Comparison of ENCODE assay signal across 18 cellular contexts in genomic region chr1:235881930-235882700, GRCh38. TPM values are rescaled to one million over a fixed set of nuclear protein-coding genes. Genes with fewer than 3 reads are reported as not detected.
A peak's percentile ranks its signal among the peaks of the same experiment; 100 is the strongest.
DNase-seq lines count a peak whose midpoint lies in the region; ATAC-seq and TF ChIP-seq lines count a peak whose summit lies in the region.
"Had no signal": no experiment of that assay in that cellular context is flagged by ENCODE, and none has a peak within 500 bp of the region (broad histone marks: within the 10 kb centered on the region; RNA-seq: fewer than 3 reads in every experiment).

No MANE protein-coding gene starts in this region.

- peak overlapping the region; percentile 56 for H3K27ac Mint-ChIP-seq in dendritic cell treated with granulocyte-macrophage colony-stimulating factor and Interleukin-4, amounts not matched to agents 40 ng/mL and 50 ng/mL, for 4 days
- H3K27ac Mint-ChIP-seq in stimulated activated effector memory CD8-positive, alpha-beta T cell treated with anti-CD3 and anti-CD28 coated beads, Interleukin-12 subunit alpha, Interleukin-12 subunit beta, amount 100 ng/mL, for 72 hours, result peak overlapping the region; percentile 13

- CTCF ChIA-PET in Panc1 (lab: Charles Lee), result interaction anchor here (2.4 kb wide), 1 partner anchor 90 kb away, joined by 8 read pairs; no protein-coding TSS in a partner anchor
- CTCF ChIA-PET in PC-9 (lab: Charles Lee), result interaction anchor here (1.8 kb wide), 1 partner anchor 90 kb away, joined by 5 read pairs; no protein-coding TSS in a partner anchor

- 0 out of 2 replicates have a peak overlapping the region, but pooled peaks have one; percentile 15 for H3K4me3 ChIP-seq in GM06990 (replicated peaks; ENCODE audit: low read depth, low read length)
- peak overlapping the region; percentile 45 to 92 for H3K4me3 ChIP-seq in Panc1 (ENCODE audit: low read depth in 2 of 2, low read length in 2 of 2)
- H3K4me3 ChIP-seq in PC-9, result no peak overlapping the region
- H3K4me3 ChIP-seq: body of pancreas had no signal

- intact Hi-C loops in Panc1 (cut with micrococcal nuclease; ENCODE audit: unreplicated experiment) (loop anchor here (5.0 kb wide), 1 partner anchor 35 kb away; no protein-coding TSS in a partner anchor), PC-9 (cut with micrococcal nuclease; ENCODE audit: unreplicated experiment) (no loop called here)
- intact Hi-C loops in dendritic cell treated with granulocyte-macrophage colony-stimulating factor and Interleukin-4, amounts not matched to agents 40 ng/mL and 50 ng/mL, for 4 days (cut with micrococcal nuclease), result loop anchor here (2.0 kb wide), 1 partner anchor 15 kb away; the partner anchor contains the start of gene LYST

- H3K27me3 Mint-ChIP-seq in dendritic cell treated with granulocyte-macrophage colony-stimulating factor and Interleukin-4, amounts not matched to agents 40 ng/mL and 50 ng/mL, for 4 days, result peaks cover 1% of the 10 kb centered on the region
- H3K27me3 Mint-ChIP-seq: CD4-positive, CD25-positive, alpha-beta regulatory T cell had no signal

- H3K36me3 ChIP-seq in GM06990 (ENCODE audit: control insufficient read depth, insufficient read depth, low read length) (no peaks in the 10 kb centered on the region), Panc1 (ENCODE audit: control insufficient read depth, insufficient read depth, low read length) (no peaks in the 10 kb centered on the region), PC-9 (ENCODE audit: low read depth) (no peaks in the 10 kb centered on the region)
- H3K36me3 ChIP-seq: Peyer's patch had no signal

- H3K4me3 Mint-ChIP-seq in dendritic cell treated with granulocyte-macrophage colony-stimulating factor and Interleukin-4, amounts not matched to agents 40 ng/mL and 50 ng/mL, for 4 days, result peak overlapping the region; percentile 37
- peak overlapping the region; percentile 63 for H3K4me3 Mint-ChIP-seq in stimulated activated effector memory CD8-positive, alpha-beta T cell treated with anti-CD3 and anti-CD28 coated beads, Interleukin-12 subunit alpha, Interleukin-12 subunit beta, amount 100 ng/mL, for 72 hours
- H3K4me3 Mint-ChIP-seq: CD4-positive, CD25-positive, alpha-beta regulatory T cell had no signal

- H3K4me2 ChIP-seq in PC-9, result no peak overlapping the region

- H3K36me3 Mint-ChIP-seq in dendritic cell treated with granulocyte-macrophage colony-stimulating factor and Interleukin-4, amounts not matched to agents 40 ng/mL and 50 ng/mL, for 4 days (ENCODE audit: low read depth), result no peaks in the 10 kb centered on the region
- H3K36me3 Mint-ChIP-seq in stimulated activated effector memory CD8-positive, alpha-beta T cell treated with anti-CD3 and anti-CD28 coated beads, Interleukin-12 subunit alpha, Interleukin-12 subunit beta, amount 100 ng/mL, for 72 hours, result peaks cover 13% of the 10 kb centered on the region
- H3K36me3 Mint-ChIP-seq: CD4-positive, CD25-positive, alpha-beta regulatory T cell had no signal

- peak; percentile 40 for ATAC-seq in Panc1
- no peak for ATAC-seq in stimulated activated effector memory CD8-positive, alpha-beta T cell treated with anti-CD3 and anti-CD28 coated beads, Interleukin-12 subunit alpha, Interleukin-12 subunit beta, amount 100 ng/mL, for 72 hours
- ATAC-seq: activated CD4-positive, CD25-positive, alpha-beta regulatory T cell treated with anti-CD3 and anti-CD28 coated beads, Interleukin-2, amount 50 U/mL, for 24 hours had no signal

- peaks cover 11% of the 10 kb centered on the region; the same call in 1 of the 2 replicates for H3F3A ChIP-seq in PC-9 (ENCODE audit: insufficient read depth, low read depth)

- H3K4me1 ChIP-seq in Panc1 (ENCODE audit: control insufficient read depth, insufficient read depth, low read length) (peaks cover 57% of the 10 kb centered on the region), PC-9 (replicated peaks; ENCODE audit: insufficient read depth) (peaks cover 15% of the 10 kb centered on the region)
- H3K4me1 ChIP-seq: Peyer's patch had no signal

- DNase-seq in GM06990 (ENCODE audit: extremely low read depth, insufficient read length) (no peak), Panc1 (ENCODE audit: low read depth, low spot score) (no peak), activated gamma-delta T cell (lab: John Stamatoyannopoulos, UW) (no peak), PC-9 (no peak)
- DNase-seq in stimulated activated effector memory CD8-positive, alpha-beta T cell treated with anti-CD3 and anti-CD28 coated beads, Interleukin-12 subunit alpha, Interleukin-12 subunit beta, amount 100 ng/mL, for 72 hours (ENCODE audit: low spot score in 2 of 2), result no peak
- no peak for DNase-seq in activated CD4-positive, CD25-positive, alpha-beta regulatory T cell (lab: John Stamatoyannopoulos, UW)
- DNase-seq: activated effector memory CD4-positive, alpha-beta T cell treated with Interleukin-2 at 50 U/mL for 16 hours; CD4-positive, CD25-positive, alpha-beta regulatory T cell; HCEC 1CT; NCI-H1436; NCI-H524; nucleus accumbens; Peyer's patch; small intestine; SW 1271 had no signal

- no TSS peak for BruUV-seq in Panc1 (replicated peaks; lab: Mats Ljungman, UMichigan)
- BruUV-seq in PC-9 (replicated peaks; lab: Mats Ljungman, UMichigan), result no TSS peak

- no peak overlapping the region for H2AFZ ChIP-seq in PC-9

- no peaks in the 10 kb centered on the region for H3K79me2 ChIP-seq in PC-9 (ENCODE audit: low read depth)

- no peaks in the 10 kb centered on the region for H3K9me2 ChIP-seq in PC-9 (ENCODE audit: insufficient read depth)

- no peak for TF ChIP-seq CTCF in GM06990 (IDR thresholded peaks at IDR 0.05; ENCODE audit: insufficient read depth, low read length, poor library complexity, severe bottlenecking)
- no peak for TF ChIP-seq CTCF in Panc1 (IDR thresholded peaks at IDR 0.05)
- TF ChIP-seq CTCF in PC-9 (conservative IDR thresholded peaks at IDR 0.05), result no peak

- H4K20me1 ChIP-seq in PC-9 (ENCODE audit: insufficient read depth), result no peaks in the 10 kb centered on the region

- H3K27ac ChIP-seq in Panc1 (ENCODE audit: low read length), result peak overlapping the region; percentile 99
- no peak overlapping the region for H3K27ac ChIP-seq in PC-9

- POLR2A ChIA-PET in Panc1 (lab: Charles Lee) (interaction anchor here (1.0 to 1.2 kb wide), 2 partner anchors 14 to 89 kb away, joined by 3 read pairs; no protein-coding TSS in a partner anchor), PC-9 (lab: Charles Lee; ENCODE audit: unreplicated experiment) (interaction anchor here (0.6 to 0.8 kb wide), 2 partner anchors 9 to 18 kb away, joined by 3 to 6 read pairs; no protein-coding TSS in a partner anchor)

- H3K9me3 ChIP-seq in Panc1 (ENCODE audit: control insufficient read depth, insufficient read depth, low read depth, low read length), result no peaks in the 10 kb centered on the region
- no peaks in the 10 kb centered on the region for H3K9me3 ChIP-seq in PC-9 (ENCODE audit: insufficient read depth, low read depth)
- H3K9me3 ChIP-seq: body of pancreas, Peyer's patch had no signal

- peaks cover 64% of the 10 kb centered on the region for H3K4me1 Mint-ChIP-seq in dendritic cell treated with granulocyte-macrophage colony-stimulating factor and Interleukin-4, amounts not matched to agents 40 ng/mL and 50 ng/mL, for 4 days (ENCODE audit: low read depth)
- peaks cover 67% of the 10 kb centered on the region for H3K4me1 Mint-ChIP-seq in stimulated activated effector memory CD8-positive, alpha-beta T cell treated with anti-CD3 and anti-CD28 coated beads, Interleukin-12 subunit alpha, Interleukin-12 subunit beta, amount 100 ng/mL, for 72 hours

- in situ Hi-C loops in Panc1 (cut with HindIII; ENCODE audit: low pct_unique_long_range_greater_than_20kb, low sequenced_read_pairs), result no loop called here

- H3K9me3 Mint-ChIP-seq in dendritic cell treated with granulocyte-macrophage colony-stimulating factor and Interleukin-4, amounts not matched to agents 40 ng/mL and 50 ng/mL, for 4 days, result no peaks in the 10 kb centered on the region
- H3K9me3 Mint-ChIP-seq in stimulated activated effector memory CD8-positive, alpha-beta T cell treated with anti-CD3 and anti-CD28 coated beads, Interleukin-12 subunit alpha, Interleukin-12 subunit beta, amount 100 ng/mL, for 72 hours, result no peaks in the 10 kb centered on the region
- H3K9me3 Mint-ChIP-seq: CD4-positive, CD25-positive, alpha-beta regulatory T cell had no signal

- H3K27me3 ChIP-seq in GM06990 (replicated peaks; ENCODE audit: control insufficient read depth, insufficient read depth, low read length) (no peaks in the 10 kb centered on the region), Panc1 (ENCODE audit: control insufficient read depth, insufficient read depth, low read length) (no peaks in the 10 kb centered on the region), PC-9 (ENCODE audit: insufficient read depth, low read depth) (no peaks in the 10 kb centered on the region)
- H3K27me3 ChIP-seq: body of pancreas, Peyer's patch had no signal

RNA-seq across cellular contexts. Expression of gene LYST, which starts 15.4 kb away (rescaled TPM):
- total RNA-seq in Panc1 (2021; ENCODE audit: unreplicated experiment) (75.2 TPM), PC-9 (2021) (13.6 and 14.1 TPM in 2 replicates)
- polyA plus RNA-seq in Panc1 (2012; ENCODE audit: insufficient read length), result 19.4 TPM
